ENCODE assay signal across 16 cellular contexts in genomic region chrX:65528293-65528692, GRCh38. TPM values are rescaled to one million over a fixed set of nuclear protein-coding genes. Genes with fewer than 3 reads are reported as not detected.
DNase-seq lines count a peak whose midpoint lies in the region; ATAC-seq and TF ChIP-seq lines count a peak whose summit lies in the region.
"Had no signal": no experiment of that assay in that cellular context is flagged by ENCODE, and none has a peak within 500 bp of the region (broad histone marks: within the 10 kb centered on the region; RNA-seq: fewer than 3 reads in every experiment).

No MANE protein-coding gene starts in this region.

- H3K4me1 ChIP-seq in DND-41 (ENCODE audit: insufficient read depth, low read length), result peaks cover 15% of the 10 kb centered on the region
- H3K4me1 ChIP-seq in mesendoderm (ENCODE audit: control insufficient read depth, low read depth, low read length), result no peaks in the 10 kb centered on the region
- no peaks in the 10 kb centered on the region for H3K4me1 ChIP-seq in foreskin keratinocyte
- peaks cover 6 to 7% (median 7%) of the 10 kb centered on the region in 4 donors for H3K4me1 ChIP-seq in esophagus muscularis mucosa

- TF ChIP-seq CTCF in DND-41 (IDR thresholded peaks at IDR 0.05; ENCODE audit: borderline replicate concordance, extremely low read depth, low read length, poor library complexity, severe bottlenecking), result no peak
- no peak for TF ChIP-seq CTCF in foreskin keratinocyte (conservative IDR thresholded peaks at IDR 0.05)
- no peak for TF ChIP-seq CTCF in esophagus muscularis mucosa (IDR thresholded peaks at IDR 0.05)

- H3K4me3 ChIP-seq in DND-41 (ENCODE audit: low read depth in 1 of 2, low read length in 2 of 2) (no peak overlapping the region), mesendoderm (ENCODE audit: low read length) (no peak overlapping the region), esophagus muscularis mucosa (no peak overlapping the region)
- H3K4me3 ChIP-seq: Peyer's patch had no signal

- H3K9me3 ChIP-seq in DND-41 (ENCODE audit: insufficient read depth, low read length, severe bottlenecking), result no peaks in the 10 kb centered on the region
- no peaks in the 10 kb centered on the region for H3K9me3 ChIP-seq in esophagus muscularis mucosa
- H3K9me3 ChIP-seq: Peyer's patch had no signal

- H3K79me1 ChIP-seq in mesendoderm (ENCODE audit: low read length), result no peaks in the 10 kb centered on the region

- no peak overlapping the region for H3K18ac ChIP-seq in mesendoderm (ENCODE audit: low read length)

- H2BK120ac ChIP-seq in mesendoderm (ENCODE audit: low read depth, low read length), result no peak overlapping the region

- intact Hi-C loops in esophagus muscularis mucosa (cut with DNase I), result no loop called here

- H2AK5ac ChIP-seq in mesendoderm (ENCODE audit: low read length), result no peak overlapping the region

- no peak overlapping the region for H3K23ac ChIP-seq in mesendoderm (ENCODE audit: low read length)

- H3K27me3 ChIP-seq in DND-41 (ENCODE audit: insufficient read depth, low read length, poor library complexity) (no peaks in the 10 kb centered on the region), mesendoderm (ENCODE audit: insufficient read depth, low read length, poor library complexity) (no peaks in the 10 kb centered on the region), foreskin keratinocyte (no peaks in the 10 kb centered on the region), esophagus muscularis mucosa (no peaks in the 10 kb centered on the region)
- H3K27me3 ChIP-seq: Peyer's patch had no signal

- ATAC-seq in DND-41 (ENCODE audit: insufficient read depth, low read depth) (no peak), GM18870 (IDR thresholded peaks at IDR 0.05; ENCODE audit: unreplicated experiment) (peak; percentile 18), HG03378 (IDR thresholded peaks at IDR 0.05; ENCODE audit: unreplicated experiment) (peak; percentile 8), foreskin keratinocyte (no peak), GM18858 (IDR thresholded peaks at IDR 0.05; ENCODE audit: unreplicated experiment) (no peak)

- H2BK5ac ChIP-seq in mesendoderm (ENCODE audit: low read length), result no peak overlapping the region

- no peak for TF ChIP-seq EP300 in esophagus muscularis mucosa (IDR thresholded peaks at IDR 0.05)

- H3K9ac ChIP-seq in DND-41 (ENCODE audit: low read depth, low read length), result no peak overlapping the region
- H3K9ac ChIP-seq in mesendoderm (ENCODE audit: low read length), result no peak overlapping the region

- no peak overlapping the region for H4K5ac ChIP-seq in mesendoderm (ENCODE audit: low read length)

- H4K8ac ChIP-seq in mesendoderm (ENCODE audit: low read depth, low read length), result no peak overlapping the region

- H3K79me2 ChIP-seq in DND-41 (ENCODE audit: insufficient read depth, low read length) (peaks cover 22% of the 10 kb centered on the region), mesendoderm (ENCODE audit: control insufficient read depth, insufficient read depth, low read length) (peaks cover 12% of the 10 kb centered on the region)

- peaks cover 23% of the 10 kb centered on the region for H4K20me1 ChIP-seq in DND-41 (ENCODE audit: insufficient read depth, low read length)

- no peak overlapping the region for H3K4ac ChIP-seq in mesendoderm (ENCODE audit: low read depth, low read length)

- DNase-seq in DND-41, result no peak
- DNase-seq in mesendoderm, result no peak
- DNase-seq in foreskin keratinocyte, result no peak
- no peak for DNase-seq in esophagus muscularis mucosa (ENCODE audit: extremely low spot score)
- DNase-seq: DMS 273 treated with DMSO at 0.1 percent for 48 hours, DMS79, GF-D8, GOT3, NCI-H2029 treated with DMSO at 0.1 percent for 48 hours, NCI-H510A, SHP77 treated with DMSO at 0.1 percent for 48 hours had no signal

- peaks cover 89% of the 10 kb centered on the region for H3K36me3 ChIP-seq in DND-41 (ENCODE audit: insufficient read depth, low read length)
- peaks cover 1% of the 10 kb centered on the region for H3K36me3 ChIP-seq in mesendoderm (ENCODE audit: control insufficient read depth, insufficient read depth, low read length)
- H3K36me3 ChIP-seq in esophagus muscularis mucosa, result peaks cover 8 to 79% (median 57%) of the 10 kb centered on the region in 4 donors

- peak overlapping the region; percentile 34 for H3K56ac ChIP-seq in mesendoderm (ENCODE audit: low read length)

- WGBS in mesendoderm (ENCODE audit: extremely low coverage, insufficient coverage, low lambda C conversion rate), result no CpG with 5 or more reads among the region's 3 CpGs
- 59% methylated on average over 3 of the region's 3 CpGs for WGBS in esophagus muscularis mucosa

- TF ChIP-seq POLR2A in esophagus muscularis mucosa (IDR thresholded peaks at IDR 0.05; ENCODE audit: low read depth), result no peak

- H2BK15ac ChIP-seq in mesendoderm (replicated peaks; ENCODE audit: low read depth), result no peak overlapping the region

- H3K27ac ChIP-seq in DND-41 (ENCODE audit: low read length) (peak overlapping the region; percentile 53; the same call in 1 of the 2 replicates), mesendoderm (ENCODE audit: low read depth, low read length) (no peak overlapping the region), foreskin keratinocyte (no peak overlapping the region), esophagus muscularis mucosa (replicated peaks in 1 of 4) (no peak overlapping the region)
- H3K27ac ChIP-seq: HL-60, Peyer's patch had no signal

- no peak overlapping the region for H3K4me2 ChIP-seq in DND-41 (ENCODE audit: insufficient read depth, low read length)
- no peak overlapping the region for H3K4me2 ChIP-seq in mesendoderm (ENCODE audit: low read length)

- no peak overlapping the region for H2AFZ ChIP-seq in DND-41 (ENCODE audit: low read depth, low read length)

RNA-seq across cellular contexts. Expression of gene LAS1L, which starts 6.3 kb away (rescaled TPM):
- polyA plus RNA-seq in mesendoderm (2013, experiment 1 of 2), result 41.3 TPM
- polyA plus RNA-seq in mesendoderm (2013, experiment 2 of 2), result 42.3 TPM
- total RNA-seq in foreskin keratinocyte, result 42.0 and 48.6 TPM in 2 replicates
- 39.2 and 44.8 TPM in 2 replicates for polyA plus RNA-seq in foreskin keratinocyte
- total RNA-seq in esophagus muscularis mucosa, result 10 to 100 TPM; 21.5 to 26.5 (median 22.8) TPM

Comparison
In these comparisons a context has a peak if more than half of its experiments do, and no peak if none do; other contexts are left out.
1. ATAC-seq: peak in GM18870 (single experiment) and HG03378 (single experiment); none in DND-41 (single experiment), foreskin keratinocyte (single experiment) and GM18858 (single experiment).